In genomic region chr3:19948192-19948591, GRCh38 we compare ENCODE assay signal across 9 cellular contexts. TPM values are rescaled to one million over a fixed set of nuclear protein-coding genes. Genes with fewer than 3 reads are reported as not detected.
DNase-seq lines count a peak whose midpoint lies in the region; ATAC-seq, FAIRE-seq and TF ChIP-seq lines count a peak whose summit lies in the region.
"Had no signal": no experiment of that assay in that cellular context is flagged by ENCODE, and none has a peak within 500 bp of the region (broad histone marks: within the 10 kb centered on the region; RNA-seq: fewer than 3 reads in every experiment).

No MANE protein-coding gene starts in this region.

- peaks cover 9 to 14% of the 10 kb centered on the region in 2 donors for H3K36me3 Mint-ChIP-seq in activated T-cell treated with anti-CD3 and anti-CD28 coated beads, Interleukin-2, amount 50 U/mL, for 72 hours (ENCODE audit: insufficient read depth in 2 of 2)

- CTCF ChIA-PET in K562 (lab: Yijun Ruan, JAX; ENCODE audit: low intra/inter-chr PET ratio), result no interaction called here

- peak overlapping the region; percentile 91 to 99; a peak in 3 of 4 replicates for H3K9ac ChIP-seq in K562 (ENCODE audit: insufficient read depth in 1 of 2, low read depth in 2 of 2, low read length in 2 of 2)

- no peak; a peak in 1 of 4 replicates for TF ChIP-seq RAD21 in K562 (CRISPR knock-in tag; conservative IDR thresholded peaks at IDR 0.05 in 1 of 2, IDR thresholded peaks at IDR 0.05 in 1 of 2)

- FAIRE-seq in K562 (lab: Jason Lieb, UNC), result no peak

- H3K4me1 ChIP-seq in K562 (replicated peaks in 1 of 2; ENCODE audit: control insufficient read depth in 2 of 2, insufficient read depth in 2 of 2, low read length in 2 of 2) (peaks cover 9 to 11% of the 10 kb centered on the region in 2 experiments; a peak in 4 of 5 replicates), lower lobe of right lung (peaks cover 58% of the 10 kb centered on the region), transverse colon (peaks cover 10 to 42% (median 19%) of the 10 kb centered on the region in 4 donors)

- no peak for TF ChIP-seq EP300 in K562 (IDR thresholded peaks at IDR 0.05; ENCODE audit: low read length)
- TF ChIP-seq EP300 in transverse colon (IDR thresholded peaks at IDR 0.05; ENCODE audit: low read depth), result no peak

- H3K4me3 ChIP-seq in K562 (peak overlapping the region; percentile 91), lower lobe of right lung (peak overlapping the region; percentile 95), transverse colon (peak overlapping the region; percentile 91 to 100 (median 98))

- H3K9me3 ChIP-seq in K562 (replicated peaks; ENCODE audit: control insufficient read depth, insufficient read depth, low read depth, low read length) (no peaks in the 10 kb centered on the region), lower lobe of right lung (no peaks in the 10 kb centered on the region), transverse colon (no peaks in the 10 kb centered on the region)

- H3K27ac ChIP-seq in K562 (ENCODE audit: extremely low read depth, low read depth, low read length) (peak overlapping the region; percentile 98), lower lobe of right lung (peak overlapping the region; percentile 98), transverse colon (peak overlapping the region; percentile 97 to 100 (median 100))

- WGBS in K562 (ENCODE audit: insufficient coverage, low coverage, missing lambda C conversion rate), result 0% methylated on average over 2 of the region's 2 CpGs
- WGBS in transverse colon (ENCODE audit: low coverage in 1 of 2), 2 donors, result 0 to 4% methylated on average over 2 of the region's 2 CpGs

- peaks cover 43% of the 10 kb centered on the region for H3K4me1 Mint-ChIP-seq in activated T-cell treated with anti-CD3 and anti-CD28 coated beads, Interleukin-2, amount 50 U/mL, for 72 hours (ENCODE audit: low read depth)

- H3K9me1 ChIP-seq in K562 (ENCODE audit: control insufficient read depth, insufficient read depth, low read length), result no peaks in the 10 kb centered on the region

- H3K4me3 Mint-ChIP-seq in activated T-cell treated with anti-CD3 and anti-CD28 coated beads, Interleukin-2, amount 50 U/mL, for 72 hours, result peak overlapping the region; percentile 79 to 99

- no peaks in the 10 kb centered on the region for H3K9me3 Mint-ChIP-seq in activated T-cell treated with anti-CD3 and anti-CD28 coated beads, Interleukin-2, amount 50 U/mL, for 72 hours

- no peaks in the 10 kb centered on the region for H3K27me3 Mint-ChIP-seq in activated T-cell treated with anti-CD3 and anti-CD28 coated beads, Interleukin-2, amount 50 U/mL, for 72 hours (ENCODE audit: low read depth)

- H3K27ac Mint-ChIP-seq in activated T-cell treated with anti-CD3 and anti-CD28 coated beads, Interleukin-2, amount 50 U/mL, for 72 hours, result peak overlapping the region; percentile 90

- in situ Hi-C loops in K562 (cut with MboI) (loop anchor here (5.0 kb wide), 1 partner anchor 94 kb away; the partner anchor contains the start of gene KAT2B), transverse colon (cut with MboI; ENCODE audit: low pct_ligation_motif_present in 1 of 4, low pct_unique_long_range_greater_than_20kb in 1 of 4, low sequenced_read_pairs in 3 of 4) (loop anchor here in 2 of 4 donors (5.0 to 25.0 kb wide), 4 partner anchors 53 to 239 kb away; partner anchors contain the start of genes KAT2B (in 1 of the 2) and SGO1 (in 1 of the 2))

- DNase-seq in activated T-cell treated with anti-CD3 and anti-CD28 coated beads, Interleukin-2, amount 50 U/mL, for 72 hours, result no peak
- DNase-seq in activated T-cell treated with anti-CD3 and anti-CD28 coated beads, Interleukin-2, amount 50 U/mL, for 48 hours, result no peak
- DNase-seq in K562 (ENCODE audit: extremely low read depth in 1 of 4, low spot score in 3 of 4) (no peak), lower lobe of right lung (no peak), transverse colon (no peak), SW 1271 (lab: John Stamatoyannopoulos, UW) (no peak), AG08396 (ENCODE audit: low spot score) (no peak)
- DNase-seq in stimulated activated CD4-positive, alpha-beta T cell treated with anti-CD3 and anti-CD28 coated beads, Interleukin-4, amount 100 ng/mL, for 24 hours, result no peak
- DNase-seq: DMS79 had no signal

- POLR2A ChIA-PET in K562 (lab: Yijun Ruan, JAX), result interaction anchor here (0.7 to 3.6 kb wide), 12 partner anchors 11 to 218 kb away, joined by 3 to 34 read pairs (median 4); no protein-coding TSS in a partner anchor

- BruUV-seq in K562 (replicated peaks; lab: Mats Ljungman, UMichigan), result no TSS peak

- no peak overlapping the region for H2AFZ ChIP-seq in K562 (ENCODE audit: low read depth, low read length)

- no peak for TF ChIP-seq POLR2A in K562 (conservative IDR thresholded peaks at IDR 0.05)
- TF ChIP-seq POLR2A in transverse colon (IDR thresholded peaks at IDR 0.05), result no peak

- H4K20me1 ChIP-seq in K562 (replicated peaks; ENCODE audit: control insufficient read depth, insufficient read depth, low read length), result peaks cover 12% of the 10 kb centered on the region; the same call in 1 of the 2 replicates

- TF ChIP-seq CTCF in K562 (IDR thresholded peaks at IDR 0.05 in 2 of 3, conservative IDR thresholded peaks at IDR 0.05 in 1 of 3; ENCODE audit: insufficient read depth in 2 of 3, low read depth in 1 of 3, low read length in 3 of 3) (no peak), lower lobe of right lung (IDR thresholded peaks at IDR 0.05) (no peak), transverse colon (IDR thresholded peaks at IDR 0.05) (no peak)

- peaks cover 29% of the 10 kb centered on the region for H3K36me3 ChIP-seq in K562 (ENCODE audit: control insufficient read depth, insufficient read depth, low read length)
- H3K36me3 ChIP-seq in lower lobe of right lung, result peaks cover 23% of the 10 kb centered on the region
- H3K36me3 ChIP-seq in transverse colon, result peaks cover 0 to 10% (median 5%) of the 10 kb centered on the region in 4 donors

- no peak for ATAC-seq in activated T-cell treated with anti-CD3 and anti-CD28 coated beads, Interleukin-2, amount 50 U/mL, for 72 hours (replicated peaks in 1 of 2)
- ATAC-seq in K562 (no peak), lower lobe of right lung (no peak)

- intact Hi-C loops in K562 (cut with micrococcal nuclease), result loop anchor here (1.0 to 10.0 kb wide), 4 partner anchors 46 to 377 kb away; no protein-coding TSS in a partner anchor
- intact Hi-C loops in lower lobe of right lung (cut with DNase I), result no loop called here
- intact Hi-C loops in transverse colon (cut with DNase I; ENCODE audit: low total_unique reads), result loop anchor here (5.0 kb wide), 1 partner anchor 99 kb away; no protein-coding TSS in a partner anchor

- H3K27me3 ChIP-seq in K562 (ENCODE audit: control insufficient read depth in 2 of 2, insufficient read depth in 2 of 2, low read length in 2 of 2), result no peaks in the 10 kb centered on the region
- H3K27me3 ChIP-seq in lower lobe of right lung (ENCODE audit: low read depth), result no peaks in the 10 kb centered on the region
- no peaks in the 10 kb centered on the region for H3K27me3 ChIP-seq in transverse colon

- H3K79me2 ChIP-seq in K562 (ENCODE audit: control insufficient read depth, insufficient read depth, low read length), result peaks cover 75% of the 10 kb centered on the region

- H3K4me2 ChIP-seq in K562 (ENCODE audit: insufficient read depth, low read length), result peak overlapping the region; percentile 99

RNA-seq across cellular contexts. Expression of gene RAB5A, which starts 1.3 kb away (rescaled TPM):
- 10 to 100 TPM; 62.7 to 62.8 TPM for total RNA-seq in activated T-cell treated with anti-CD3 and anti-CD28 coated beads, Interleukin-2, amount 50 U/mL, for 72 hours
- 45.0 and 88.5 TPM in 2 replicates for total RNA-seq in K562 (2011; cell fraction: chromatin; rRNA removed; ENCODE audit: low replicate concordance)
- 31.9 and 35.0 TPM in 2 replicates for total RNA-seq in K562 (2011; cell fraction: nucleolus; rRNA removed)
- 38.7 and 58.9 TPM in 2 replicates for total RNA-seq in K562 (2011; cell fraction: nucleoplasm; rRNA removed)
- 35.9 and 49.0 TPM in 2 replicates for total RNA-seq in K562 (2014; rRNA removed)
- total RNA-seq in K562 (2014; rRNA removed; fragmentation: Illumina TruSeq; extraction: Trizol), result 50.5 and 56.9 TPM in 2 replicates
- total RNA-seq in K562 (2015; rRNA removed; fragmentation: Illumina TruSeq; extraction: Trizol), result 60.9 and 64.2 TPM in 2 replicates
- 50.0 and 52.7 TPM in 2 replicates for total RNA-seq in K562 (2021)
- polyA plus RNA-seq in K562 (2011; rRNA removed), result 36.7 and 47.2 TPM in 2 replicates
- polyA plus RNA-seq in K562 (2011; cell fraction: cytosol; rRNA removed), result 18.8 and 20.0 TPM in 2 replicates
- polyA plus RNA-seq in K562 (2011; cell fraction: nucleus; rRNA removed), result 15.8 and 17.9 TPM in 2 replicates
- polyA plus RNA-seq in K562 (2012), result 38.1 and 50.5 TPM in 2 replicates
- 52.5 and 58.4 TPM in 2 replicates for polyA plus RNA-seq in K562 (2014; fragmentation: Illumina TruSeq; extraction: Trizol)
- 10 to 100 TPM; 28.3 to 31.3 TPM for polyA plus RNA-seq in K562 (2014; fragmentation: Nextera tagmentation; extraction: Ambion mirVana)
- polyA plus RNA-seq in K562 (2014; rRNA removed), result 36.8 and 42.7 TPM in 2 replicates
- 65.6 and 73.3 TPM in 2 replicates for polyA minus RNA-seq in K562 (2011; rRNA and poly(A)+ RNA removed)
- 28.4 and 37.9 TPM in 2 replicates for polyA minus RNA-seq in K562 (2011; cell fraction: cytosol; rRNA and poly(A)+ RNA removed)
- 37.8 and 56.4 TPM in 2 replicates for polyA minus RNA-seq in K562 (2011; cell fraction: nucleus; rRNA and poly(A)+ RNA removed)
- 68.9 TPM for total RNA-seq in lower lobe of right lung
- total RNA-seq in transverse colon, result 100 to 1,000 TPM in 1 of 4 donors, 10 to 100 TPM in 3; 80.6 to 105 (median 87.5) TPM

RNA-seq across cellular contexts. Expression of gene EFHB, which starts 14.2 kb away (rescaled TPM):
- total RNA-seq in activated T-cell treated with anti-CD3 and anti-CD28 coated beads, Interleukin-2, amount 50 U/mL, for 72 hours, result 1 to 10 TPM in 1 of 2 donors, under 1 TPM in 1; 0.89 to 1.8 TPM
- 2.6 and 4.1 TPM in 2 replicates for total RNA-seq in K562 (2011; cell fraction: chromatin; rRNA removed; ENCODE audit: low replicate concordance)
- total RNA-seq in K562 (2011; cell fraction: nucleolus; rRNA removed), result 6.8 and 7.6 TPM in 2 replicates
- total RNA-seq in K562 (2011; cell fraction: nucleoplasm; rRNA removed), result 7.9 and 9.7 TPM in 2 replicates
- total RNA-seq in K562 (2014; rRNA removed), result 2.0 and 4.0 TPM in 2 replicates
- total RNA-seq in K562 (2014; rRNA removed; fragmentation: Illumina TruSeq; extraction: Trizol), result 1.6 and 1.7 TPM in 2 replicates
- total RNA-seq in K562 (2015; rRNA removed; fragmentation: Illumina TruSeq; extraction: Trizol), result 1.5 and 1.7 TPM in 2 replicates
- total RNA-seq in K562 (2021), result 1.5 and 2.0 TPM in 2 replicates
- polyA plus RNA-seq in K562 (2011; rRNA removed), result 1.4 and 2.3 TPM in 2 replicates
- polyA plus RNA-seq in K562 (2011; cell fraction: cytosol; rRNA removed), result 0.86 and 1.1 TPM in 2 replicates
- 5.7 and 7.3 TPM in 2 replicates for polyA plus RNA-seq in K562 (2011; cell fraction: nucleus; rRNA removed)
- polyA plus RNA-seq in K562 (2012), result 2.5 and 2.6 TPM in 2 replicates
- polyA plus RNA-seq in K562 (2014; fragmentation: Illumina TruSeq; extraction: Trizol), result 2.5 and 3.6 TPM in 2 replicates
- 1 to 10 TPM; 1.5 to 2.0 TPM for polyA plus RNA-seq in K562 (2014; fragmentation: Nextera tagmentation; extraction: Ambion mirVana)
- polyA plus RNA-seq in K562 (2014; rRNA removed), result 1.8 and 2.4 TPM in 2 replicates
- polyA minus RNA-seq in K562 (2011; rRNA and poly(A)+ RNA removed), result 2.9 and 3.0 TPM in 2 replicates
- polyA minus RNA-seq in K562 (2011; cell fraction: cytosol; rRNA and poly(A)+ RNA removed), result 1.7 TPM in 1 of 2 replicates, not detected in the other
- 6.3 and 8.2 TPM in 2 replicates for polyA minus RNA-seq in K562 (2011; cell fraction: nucleus; rRNA and poly(A)+ RNA removed)
- total RNA-seq in lower lobe of right lung, result 5.6 TPM
- under 1 TPM in 2 of 4 donors, not detected in 2; 0.64 to 0.68 TPM for total RNA-seq in transverse colon
